16 cellular contexts compared by ENCODE assay signal in genomic region chr1:81847063-81847462, GRCh38. TPM values are rescaled to one million over a fixed set of nuclear protein-coding genes. Genes with fewer than 3 reads are reported as not detected.
DNase-seq lines count a peak whose midpoint lies in the region; ATAC-seq and TF ChIP-seq lines count a peak whose summit lies in the region.
"Had no signal": no experiment of that assay in that cellular context is flagged by ENCODE, and none has a peak within 500 bp of the region (broad histone marks: within the 10 kb centered on the region; RNA-seq: fewer than 3 reads in every experiment).

No MANE protein-coding gene starts in this region.

- H3K36me3 ChIP-seq in OCI-LY3 (replicated peaks; ENCODE audit: low read depth, low read length) (no peaks in the 10 kb centered on the region), endodermal cell (ENCODE audit: control insufficient read depth, insufficient read depth, low read length) (peaks cover 5% of the 10 kb centered on the region), transverse colon (no peaks in the 10 kb centered on the region)
- H3K36me3 ChIP-seq: BLaER1 had no signal

- H3K56ac ChIP-seq in H9 (ENCODE audit: insufficient read length, low read depth, low read length), result no peak overlapping the region

- intact Hi-C loops in transverse colon (cut with DNase I; ENCODE audit: low total_unique reads), result no loop called here

- no peak overlapping the region for H3K23ac ChIP-seq in H9 (ENCODE audit: insufficient read length, low read depth, low read length)

- H2AFZ ChIP-seq in H9 (ENCODE audit: low read length), result no peak overlapping the region
- H2AFZ ChIP-seq in OCI-LY3 (ENCODE audit: low read depth, low read length), result 0 out of 2 replicates have a peak overlapping the region, but pooled peaks have one; percentile 13
- H2AFZ ChIP-seq: GM23248 had no signal

- no peak overlapping the region for H2BK12ac ChIP-seq in H9 (ENCODE audit: insufficient read length, low read depth, low read length)

- peaks cover 6% of the 10 kb centered on the region; the same call in 1 of the 2 replicates for H3K79me2 ChIP-seq in H9 (ENCODE audit: insufficient read depth, low read length)
- H3K79me2 ChIP-seq in OCI-LY3 (ENCODE audit: low read length), result no peaks in the 10 kb centered on the region

- H3K18ac ChIP-seq in H9 (ENCODE audit: insufficient read length, low read depth, low read length), result no peak overlapping the region

- no peak overlapping the region for H3K4me2 ChIP-seq in H9 (ENCODE audit: insufficient read depth, insufficient read length, low read length)
- no peak overlapping the region for H3K4me2 ChIP-seq in OCI-LY3 (ENCODE audit: low read length)
- H3K4me2 ChIP-seq: BLaER1, KMS-11 had no signal

- H3K4me3 ChIP-seq in OCI-LY3 (ENCODE audit: low read length) (no peak overlapping the region), endodermal cell (ENCODE audit: low read length) (no peak overlapping the region), transverse colon (no peak overlapping the region)
- H3K4me3 ChIP-seq: BLaER1, GM23248 had no signal

- H2BK20ac ChIP-seq in H9 (ENCODE audit: low read depth, low read length, poor library complexity, severe bottlenecking), result no peak overlapping the region

- H3K9me3 ChIP-seq in H9 (ENCODE audit: control insufficient read depth, low read depth, low read length), result no peaks in the 10 kb centered on the region
- H3K9me3 ChIP-seq in OCI-LY3 (ENCODE audit: insufficient read depth, low read length), result no peaks in the 10 kb centered on the region
- H3K9me3 ChIP-seq in endodermal cell (ENCODE audit: control insufficient read depth, low read length), result no peaks in the 10 kb centered on the region
- no peaks in the 10 kb centered on the region for H3K9me3 ChIP-seq in transverse colon
- H3K9me3 ChIP-seq: BLaER1 had no signal

- H2BK15ac ChIP-seq in H9 (ENCODE audit: low read depth, low read length), result no peak overlapping the region

- no peak overlapping the region for H2BK120ac ChIP-seq in H9 (ENCODE audit: low read depth, low read length, poor library complexity, severe bottlenecking)

- H3K27ac ChIP-seq in H9 (ENCODE audit: insufficient read length, low read depth, low read length) (no peak overlapping the region), OCI-LY3 (ENCODE audit: low read length) (no peak overlapping the region), endodermal cell (ENCODE audit: low read depth, low read length) (no peak overlapping the region), transverse colon (peak overlapping the region in 3 of 4 donors; percentile 7 to 44 (median 36))
- H3K27ac ChIP-seq: BLaER1, GM23248, KMS-11 had no signal

- H3K36me3 Mint-ChIP-seq in H9 (ENCODE audit: insufficient read depth in 1 of 3, low read depth in 3 of 3), result peaks cover 2 to 26% (median 20%) of the 10 kb centered on the region in 3 experiments; a peak in 5 of 7 replicates
- peaks cover 22% of the 10 kb centered on the region for H3K36me3 Mint-ChIP-seq in endodermal cell (ENCODE audit: low read depth)
- H3K36me3 Mint-ChIP-seq: CD8-positive, alpha-beta memory T cell had no signal

- TF ChIP-seq CTCF in H9 (conservative IDR thresholded peaks at IDR 0.05) (no peak), OCI-LY3 (IDR thresholded peaks at IDR 0.05; ENCODE audit: low read depth, low read length) (no peak), endodermal cell (conservative IDR thresholded peaks at IDR 0.05) (no peak), transverse colon (IDR thresholded peaks at IDR 0.05) (no peak)

- ATAC-seq in HG03354 (IDR thresholded peaks at IDR 0.05; ENCODE audit: poor library complexity, severe bottlenecking, unreplicated experiment), result no peak
- no peak for ATAC-seq in HG02763 (IDR thresholded peaks at IDR 0.05; ENCODE audit: unreplicated experiment)
- ATAC-seq: HepG2 had no signal

- H2BK5ac ChIP-seq in H9 (ENCODE audit: insufficient read length, low read length), result no peak overlapping the region

- H3K14ac ChIP-seq in H9 (ENCODE audit: insufficient read depth, low read length), result no peak overlapping the region

- peak overlapping the region; percentile 12 to 74 (median 12); a peak in 5 of 7 replicates for H3K27ac Mint-ChIP-seq in H9
- H3K27ac Mint-ChIP-seq in endodermal cell, result peak overlapping the region; percentile 76
- H3K27ac Mint-ChIP-seq: CD8-positive, alpha-beta memory T cell; HFFc6 had no signal

- no peak overlapping the region for H2AK5ac ChIP-seq in H9 (ENCODE audit: insufficient read length, low read length)

- H3K9ac ChIP-seq in H9 (ENCODE audit: extremely low read depth, insufficient read length, low read length) (no peak overlapping the region), OCI-LY3 (ENCODE audit: low read length) (no peak overlapping the region), endodermal cell (ENCODE audit: extremely low read depth, low read length, poor library complexity, severe bottlenecking) (no peak overlapping the region)
- H3K9ac ChIP-seq: BLaER1, GM23248, KMS-11 had no signal

- peaks cover 2% of the 10 kb centered on the region for H3K79me1 ChIP-seq in H9 (ENCODE audit: insufficient read depth, low read depth, low read length, poor library complexity, severe bottlenecking)

- H3T11ph ChIP-seq in H9 (ENCODE audit: low read length), result no peak overlapping the region

- no peak for TF ChIP-seq POLR2A in transverse colon (IDR thresholded peaks at IDR 0.05)

- no peak overlapping the region for H4K5ac ChIP-seq in H9 (ENCODE audit: insufficient read length, low read depth, low read length)

- no peaks in the 10 kb centered on the region for H3K23me2 ChIP-seq in H9 (ENCODE audit: insufficient read length, low read depth, low read length, poor library complexity, severe bottlenecking)

- no peaks in the 10 kb centered on the region for H3K9me3 Mint-ChIP-seq in H9
- H3K9me3 Mint-ChIP-seq in endodermal cell, result no peaks in the 10 kb centered on the region
- H3K9me3 Mint-ChIP-seq: HFFc6 had no signal

- no peak overlapping the region for H4K91ac ChIP-seq in H9 (ENCODE audit: insufficient read length, low read depth, low read length)

- H4K20me1 ChIP-seq in H9 (ENCODE audit: control insufficient read depth, insufficient read depth, insufficient read length), result no peaks in the 10 kb centered on the region
- H4K20me1 ChIP-seq in OCI-LY3 (ENCODE audit: insufficient read depth, low read length), result no peaks in the 10 kb centered on the region
- H4K20me1 ChIP-seq: BLaER1 had no signal

- DNase-seq in H9 (no peak), endodermal cell (no peak), transverse colon (no peak), LoVo (ENCODE audit: low spot score) (no peak)
- DNase-seq: 8988T; AML-193; CD8-positive, alpha-beta memory T cell; GM23248; H7; HFFc6 had no signal

- H4K8ac ChIP-seq in H9 (replicated peaks; ENCODE audit: insufficient read length, low read depth, low read length), result no peak overlapping the region

- H3K4ac ChIP-seq in H9 (ENCODE audit: low read depth, low read length), result no peak overlapping the region

- H3K4me1 Mint-ChIP-seq in H9 (peaks cover 42 to 45% of the 10 kb centered on the region in 2 experiments), endodermal cell (peaks cover 54% of the 10 kb centered on the region)
- H3K4me1 Mint-ChIP-seq: CD8-positive, alpha-beta memory T cell had no signal

- H3K27me3 Mint-ChIP-seq in H9 (ENCODE audit: low read depth) (no peaks in the 10 kb centered on the region), endodermal cell (ENCODE audit: insufficient read depth) (no peaks in the 10 kb centered on the region)
- H3K27me3 Mint-ChIP-seq: CD8-positive, alpha-beta memory T cell had no signal

- peaks cover 5% of the 10 kb centered on the region; the same call in 1 of the 2 replicates for H3K4me1 ChIP-seq in H9 (ENCODE audit: insufficient read depth, low read length)
- H3K4me1 ChIP-seq in OCI-LY3 (ENCODE audit: low read length), result no peaks in the 10 kb centered on the region
- H3K4me1 ChIP-seq in endodermal cell (ENCODE audit: control insufficient read depth, insufficient read depth, low read length), result peaks cover 31% of the 10 kb centered on the region
- H3K4me1 ChIP-seq in transverse colon, result peaks cover 0 to 30% (median 3%) of the 10 kb centered on the region in 4 donors
- H3K4me1 ChIP-seq: BLaER1 had no signal

- no peak for TF ChIP-seq EP300 in transverse colon (IDR thresholded peaks at IDR 0.05; ENCODE audit: low read depth)

- no peak overlapping the region for H3K4me3 Mint-ChIP-seq in H9
- no peak overlapping the region for H3K4me3 Mint-ChIP-seq in endodermal cell
- H3K4me3 Mint-ChIP-seq: CD8-positive, alpha-beta memory T cell; HFFc6 had no signal

- in situ Hi-C loops in transverse colon (cut with MboI; ENCODE audit: low pct_ligation_motif_present in 1 of 4, low pct_unique_long_range_greater_than_20kb in 1 of 4, low sequenced_read_pairs in 3 of 4), result no loop called here

- no CpG with 5 or more reads among the region's 2 CpGs for WGBS in H9 (ENCODE audit: extremely low coverage, insufficient read length, low lambda C conversion rate)
- WGBS in endodermal cell (ENCODE audit: insufficient coverage in 1 of 2, insufficient read length in 1 of 2), 2 experiments, result 90% methylated on average over 2 of the region's 2 CpGs; no CpG with 5 or more reads in 1 of the 2 experiments
- WGBS in transverse colon (ENCODE audit: low coverage in 1 of 2), 2 donors, result 67 to 74% methylated on average over 2 of the region's 2 CpGs

- H3K27me3 ChIP-seq in H9 (ENCODE audit: insufficient read depth, low read length) (no peaks in the 10 kb centered on the region), OCI-LY3 (ENCODE audit: low read depth, low read length) (no peaks in the 10 kb centered on the region), endodermal cell (ENCODE audit: control insufficient read depth, insufficient read depth, low read length, poor library complexity, severe bottlenecking) (no peaks in the 10 kb centered on the region), transverse colon (no peaks in the 10 kb centered on the region)
- H3K27me3 ChIP-seq: BLaER1 had no signal

RNA-seq across cellular contexts. Expression of gene ADGRL2, which starts 46.3 kb away (rescaled TPM):
- total RNA-seq in H9 (2021) (119 TPM in 2 replicates), endodermal cell (10 to 100 TPM; 61.6 to 76.4 TPM), transverse colon (10 to 100 TPM; 11.5 to 16.5 (median 14.1) TPM)
- polyA plus RNA-seq in endodermal cell (2013, experiment 1 of 2), result 173 TPM
- 161 TPM for polyA plus RNA-seq in endodermal cell (2013, experiment 2 of 2)
- total RNA-seq: CD8-positive, alpha-beta memory T cell had no signal
- polyA plus RNA-seq: CD8-positive, alpha-beta memory T cell had no signal

Comparison
In these comparisons a context has a peak if more than half of its experiments do, and no peak if none do; other contexts are left out.
1. H3K27ac ChIP-seq: peak in transverse colon (3 of 4); none in H9 (single experiment), OCI-LY3 (single experiment) and endodermal cell (single experiment).